In the genomic region with DNA sequence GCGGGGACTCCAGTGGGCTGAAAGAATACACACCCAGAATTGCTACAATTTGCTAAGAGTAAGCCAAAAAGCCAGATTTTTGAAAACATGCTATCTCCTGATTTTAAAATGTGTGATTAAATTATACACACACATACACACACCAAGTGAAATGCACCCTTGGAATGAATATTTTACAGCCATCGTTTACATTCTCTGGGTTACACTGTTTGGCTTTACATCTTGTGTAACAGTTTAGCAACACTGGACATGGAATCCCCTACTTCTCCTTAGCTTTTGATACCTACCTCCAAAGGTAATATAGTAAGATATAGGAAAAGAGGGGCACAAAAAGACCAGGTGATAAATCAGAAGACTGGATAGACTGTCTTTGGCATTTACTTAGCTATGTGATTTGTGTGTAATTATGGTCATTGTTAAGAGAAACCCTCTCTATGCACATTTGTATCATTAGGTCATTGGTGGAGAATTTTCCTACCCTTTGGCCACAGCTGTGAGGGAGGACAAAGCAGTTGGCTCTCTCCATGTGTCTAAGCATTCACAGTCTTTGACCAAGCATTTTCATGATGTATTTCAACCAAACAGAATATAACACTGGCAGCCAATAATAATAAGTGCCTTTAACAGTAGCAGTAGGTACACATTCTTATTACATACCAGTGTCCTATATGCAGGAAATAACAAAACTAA, we compare ENCODE assay signal across 25 cellular contexts. TPM values are rescaled to one million over a fixed set of nuclear protein-coding genes. Genes with fewer than 3 reads are reported as not detected.
DNase-seq lines count a peak whose midpoint lies in the region; ATAC-seq and TF ChIP-seq lines count a peak whose summit lies in the region.
"Had no signal": no experiment of that assay in that cellular context is flagged by ENCODE, and none has a peak within 500 bp of the region (broad histone marks: within the 10 kb centered on the region; RNA-seq: fewer than 3 reads in every experiment).

No MANE protein-coding gene starts in this region.

- H3K9me3 ChIP-seq in fibroblast of lung (ENCODE audit: control insufficient read depth, insufficient read depth, low read depth, low read length): no peaks in the 10 kb centered on the region

- no peak for ATAC-seq in GM19324 (IDR thresholded peaks at IDR 0.05; ENCODE audit: low FRiP score, unreplicated experiment)
- ATAC-seq in GM18868 (IDR thresholded peaks at IDR 0.05; ENCODE audit: unreplicated experiment): no peak
- ATAC-seq: CD8-positive, alpha-beta T cell; HCT116; HepG2; SK-N-SH treated with all-trans-retinoic acid at 6 μM for 48 hours had no signal

- H4K20me1 ChIP-seq in fibroblast of lung (ENCODE audit: control insufficient read depth, extremely low read depth, insufficient read depth, low read length): no peaks in the 10 kb centered on the region

- H2AFZ ChIP-seq in fibroblast of lung (ENCODE audit: low read length): no peak overlapping the region

- peak; percentile 30 for DNase-seq in EL
- peak; percentile 24 for DNase-seq in NCI-H226
- peak; percentile 33 to 41 for DNase-seq in fibroblast of lung (ENCODE audit: low read depth in 2 of 2)
- peak; percentile 86 for DNase-seq in myocyte (ENCODE audit: low read depth)
- DNase-seq in pons (ENCODE audit: low spot score): no peak
- DNase-seq in activated T-cell treated with anti-CD3 and anti-CD28 coated beads for 4 hours: no peak
- DNase-seq: AML-193; CD8-positive, alpha-beta T cell; DND-41; GDM1; KBM-7; NCI-H1092 treated with DMSO at 0.1 percent for 48 hours; NCI-H1436 treated with DMSO at 0.1 percent for 48 hours; NCI-H1930; NCI-H345; NCI-H524; NCI-H774; NK-92 treated with Interleukin-12 subunit alpha and Interleukin-12 subunit beta, amount 100 ng/mL, for 24 hours had no signal

- H3K4me3 ChIP-seq in fibroblast of lung (replicated peaks in 1 of 4; ENCODE audit: control extremely low read depth in 1 of 4, insufficient read depth in 1 of 4, low read depth in 3 of 4, low read length in 4 of 4): no peak overlapping the region

- H3K36me3 ChIP-seq in fibroblast of lung (ENCODE audit: control insufficient read depth, insufficient read depth, low read length): no peaks in the 10 kb centered on the region

- H3K9ac ChIP-seq in fibroblast of lung (ENCODE audit: insufficient read depth, low read length): no peak overlapping the region

- no peak overlapping the region for H3K27ac ChIP-seq in fibroblast of lung (ENCODE audit: insufficient read depth, low read length)
- H3K27ac ChIP-seq: HL-60 had no signal

- peaks cover 2% of the 10 kb centered on the region for H3K79me2 ChIP-seq in fibroblast of lung (ENCODE audit: control insufficient read depth, insufficient read depth, low read length)

- H3K4me1 ChIP-seq in fibroblast of lung (ENCODE audit: control insufficient read depth, extremely low read depth, insufficient read depth, low read length): no peaks in the 10 kb centered on the region

- no peak for TF ChIP-seq CTCF in fibroblast of lung (conservative IDR thresholded peaks at IDR 0.05 in 1 of 2, IDR thresholded peaks at IDR 0.05 in 1 of 2; ENCODE audit: low read depth in 1 of 2, low read length in 2 of 2)

- no peak overlapping the region for H3K4me2 ChIP-seq in fibroblast of lung (ENCODE audit: extremely low read depth, insufficient read depth, low read length)

- no peaks in the 10 kb centered on the region for H3K27me3 ChIP-seq in fibroblast of lung (ENCODE audit: control insufficient read depth, insufficient read depth, low read length)

RNA-seq across cellular contexts. Expression of gene SVEP1, which starts 7.6 kb away (rescaled TPM):
- total RNA-seq in fibroblast of lung (76.3 and 96.9 TPM in 2 replicates), myocyte (3.6 and 5.0 TPM in 2 replicates)
- polyA plus RNA-seq in fibroblast of lung: 24.4 and 46.3 TPM in 2 replicates
- 20.7 and 55.9 TPM in 2 replicates for polyA plus RNA-seq in fibroblast of lung (2012)
- 46.8 and 96.8 TPM in 2 replicates for polyA minus RNA-seq in fibroblast of lung (ENCODE audit: low replicate concordance)
- 1.9 TPM for polyA plus RNA-seq in myocyte (2012)
- total RNA-seq: CD8-positive, alpha-beta T cell; HepG2; HT-29 had no signal
- polyA plus RNA-seq: HepG2 had no signal

Comparison
In these comparisons a context has a peak if more than half of its experiments do, and no peak if none do; other contexts are left out.
1. DNase-seq: peak in EL (single experiment), NCI-H226 (single experiment), fibroblast of lung (2 of 2) and myocyte (single experiment); none in pons (single experiment) and activated T-cell treated with anti-CD3 and anti-CD28 coated beads for 4 hours (single experiment).
2. RNA of gene SVEP1, which starts 7.6 kb away (total RNA-seq): 76.3 to 96.9 TPM in fibroblast of lung; 3.6 to 5.0 TPM in myocyte; every median in the first group is over 10 times any median in the second.